8 cellular contexts compared by ENCODE assay signal in the genomic region with DNA sequence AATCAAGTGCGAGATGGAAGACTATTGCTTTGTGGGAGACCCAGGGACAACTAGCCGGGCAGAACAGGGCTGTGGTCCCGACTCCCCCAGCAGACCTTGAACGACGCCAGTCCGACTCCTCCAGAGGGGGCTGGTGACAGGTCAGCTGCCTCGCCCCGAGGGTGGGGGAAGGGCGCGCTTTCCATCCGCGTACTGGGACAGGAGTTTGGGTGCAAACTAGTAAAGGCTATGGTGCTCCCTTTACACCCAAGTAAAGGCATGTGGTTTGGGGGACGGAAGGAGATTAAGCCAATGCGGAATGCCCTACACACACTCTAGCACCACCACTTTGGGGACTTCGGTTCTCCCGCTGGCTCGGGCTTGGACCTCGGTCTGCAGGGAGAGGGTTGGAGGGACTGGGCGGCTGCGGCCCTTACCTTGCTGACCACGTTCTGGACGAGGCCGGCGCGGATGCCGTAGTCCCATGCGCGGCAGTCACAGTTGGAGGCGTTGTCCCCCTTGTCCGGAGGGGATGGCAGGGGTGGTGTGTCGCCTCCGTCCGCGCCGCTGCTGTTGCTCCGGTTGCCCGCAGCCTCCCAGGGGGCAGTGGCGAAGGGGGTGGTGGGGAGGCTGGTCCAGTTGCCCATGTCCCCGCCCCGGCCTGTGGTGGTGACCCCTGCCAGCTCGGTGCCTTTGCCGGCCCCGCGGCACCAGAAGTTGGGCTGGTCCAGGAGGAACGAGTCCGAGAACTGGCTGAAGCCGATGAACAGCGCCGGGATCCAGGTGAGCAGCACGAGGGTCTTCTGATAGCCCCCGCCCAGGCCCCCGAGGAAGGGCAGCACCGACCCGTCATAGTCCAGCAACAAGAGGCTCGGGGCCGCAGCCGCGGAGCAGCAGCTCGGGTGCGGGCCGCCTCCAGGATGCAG.
DNase-seq lines count a peak whose midpoint lies in the region; ATAC-seq and TF ChIP-seq lines count a peak whose summit lies in the region.

No MANE protein-coding gene starts in this region.

- peak; percentile 49 for DNase-seq in AG20443 (ENCODE audit: low spot score)
- DNase-seq in anterior cingulate cortex (lab: John Stamatoyannopoulos, UW), result peak in 44 of 58 donors; percentile 8 to 69 (median 39)
- peak; percentile 27 for DNase-seq in iPS-NIHi11 (ENCODE audit: low spot score)
- peak; percentile 8 for DNase-seq in stimulated activated CD4-positive, alpha-beta T cell treated with anti-CD3 and anti-CD28 coated beads, Interleukin-4, amount 100 ng/mL, for 24 hours
- DNase-seq in GF-D8 (lab: John Stamatoyannopoulos, UW), result no peak
- no peak for DNase-seq in cortex of kidney (lab: John Stamatoyannopoulos, UW)

- peaks cover 6% of the 10 kb centered on the region; the same call in 1 of the 2 replicates for H3K4me1 ChIP-seq in HEK293 (ENCODE audit: control insufficient read depth, insufficient read depth, low read length)

- no peak for ATAC-seq in HG02981 (IDR thresholded peaks at IDR 0.05; ENCODE audit: unreplicated experiment)

- no peaks in the 10 kb centered on the region for H3K9me3 ChIP-seq in HEK293 (ENCODE audit: control insufficient read depth, insufficient read depth, low read depth, low read length)

- H3K27ac ChIP-seq in HEK293 (ENCODE audit: extremely low read depth, low read depth, low read length), result peak overlapping the region; percentile 88; the same call in 1 of the 2 replicates

- peak overlapping the region; percentile 86 for H3K4me3 ChIP-seq in HEK293 (ENCODE audit: low read depth, low read length)

- CTCF ChIA-PET in HEK293 (lab: Yijun Ruan, JAX), result interaction anchor here (0.8 to 2.8 kb wide), 9 partner anchors 9 to 558 kb away, joined by 3 to 11 read pairs (median 5); no protein-coding TSS in a partner anchor

- peak; percentile 77 for TF ChIP-seq CTCF in HEK293 (tag by site-specific recombination; IDR thresholded peaks at IDR 0.05)

- H3K36me3 ChIP-seq in HEK293 (ENCODE audit: control insufficient read depth in 2 of 2, insufficient read depth in 1 of 2, low read length in 2 of 2), result no peaks in the 10 kb centered on the region; a peak in 1 of 3 replicates

- POLR2A ChIA-PET in HEK293 (lab: Yijun Ruan, JAX), result interaction anchor here (0.9 to 2.3 kb wide), 4 partner anchors 12 to 73 kb away, joined by 3 to 14 read pairs (median 6); no protein-coding TSS in a partner anchor

TF ChIP-seq in HEK293, 187 proteins besides CTCF, POLR2A, EP300 and RAD21 (continues in another document):
- TF ChIP-seq ZIC2 (tag by site-specific recombination; IDR thresholded peaks at IDR 0.05), result peak; percentile 44
- TF ChIP-seq, protein P1, sequence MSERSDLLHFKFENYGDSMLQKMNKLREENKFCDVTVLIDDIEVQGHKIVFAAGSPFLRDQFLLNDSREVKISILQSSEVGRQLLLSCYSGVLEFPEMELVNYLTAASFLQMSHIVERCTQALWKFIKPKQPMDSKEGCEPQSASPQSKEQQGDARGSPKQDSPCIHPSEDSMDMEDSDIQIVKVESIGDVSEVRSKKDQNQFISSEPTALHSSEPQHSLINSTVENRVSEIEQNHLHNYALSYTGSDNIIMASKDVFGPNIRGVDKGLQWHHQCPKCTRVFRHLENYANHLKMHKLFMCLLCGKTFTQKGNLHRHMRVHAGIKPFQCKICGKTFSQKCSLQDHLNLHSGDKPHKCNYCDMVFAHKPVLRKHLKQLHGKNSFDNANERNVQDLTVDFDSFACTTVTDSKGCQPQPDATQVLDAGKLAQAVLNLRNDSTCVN (tag by site-specific recombination; optimal IDR thresholded peaks at IDR 0.05), result peak; percentile 66
- TF ChIP-seq ZEB2 (tag by site-specific recombination; IDR thresholded peaks at IDR 0.05), result peak; percentile 63; the same call in 1 of the 2 replicates
- TF ChIP-seq ZNF202 (tag by site-specific recombination; IDR thresholded peaks at IDR 0.05; ENCODE audit: borderline replicate concordance), result no peak
- TF ChIP-seq BCL11B (tag by site-specific recombination; IDR thresholded peaks at IDR 0.05; ENCODE audit: low read depth), result 0 out of 2 replicates have a peak, but pooled peaks have one; percentile 24
- TF ChIP-seq, protein P2, sequence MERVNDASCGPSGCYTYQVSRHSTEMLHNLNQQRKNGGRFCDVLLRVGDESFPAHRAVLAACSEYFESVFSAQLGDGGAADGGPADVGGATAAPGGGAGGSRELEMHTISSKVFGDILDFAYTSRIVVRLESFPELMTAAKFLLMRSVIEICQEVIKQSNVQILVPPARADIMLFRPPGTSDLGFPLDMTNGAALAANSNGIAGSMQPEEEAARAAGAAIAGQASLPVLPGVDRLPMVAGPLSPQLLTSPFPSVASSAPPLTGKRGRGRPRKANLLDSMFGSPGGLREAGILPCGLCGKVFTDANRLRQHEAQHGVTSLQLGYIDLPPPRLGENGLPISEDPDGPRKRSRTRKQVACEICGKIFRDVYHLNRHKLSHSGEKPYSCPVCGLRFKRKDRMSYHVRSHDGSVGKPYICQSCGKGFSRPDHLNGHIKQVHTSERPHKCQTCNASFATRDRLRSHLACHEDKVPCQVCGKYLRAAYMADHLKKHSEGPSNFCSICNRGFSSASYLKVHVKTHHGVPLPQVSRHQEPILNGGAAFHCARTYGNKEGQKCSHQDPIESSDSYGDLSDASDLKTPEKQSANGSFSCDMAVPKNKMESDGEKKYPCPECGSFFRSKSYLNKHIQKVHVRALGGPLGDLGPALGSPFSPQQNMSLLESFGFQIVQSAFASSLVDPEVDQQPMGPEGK (tag by site-specific recombination; IDR thresholded peaks at IDR 0.05), result peak; percentile 46; the same call in 1 of the 2 replicates
- TF ChIP-seq, protein P3, sequence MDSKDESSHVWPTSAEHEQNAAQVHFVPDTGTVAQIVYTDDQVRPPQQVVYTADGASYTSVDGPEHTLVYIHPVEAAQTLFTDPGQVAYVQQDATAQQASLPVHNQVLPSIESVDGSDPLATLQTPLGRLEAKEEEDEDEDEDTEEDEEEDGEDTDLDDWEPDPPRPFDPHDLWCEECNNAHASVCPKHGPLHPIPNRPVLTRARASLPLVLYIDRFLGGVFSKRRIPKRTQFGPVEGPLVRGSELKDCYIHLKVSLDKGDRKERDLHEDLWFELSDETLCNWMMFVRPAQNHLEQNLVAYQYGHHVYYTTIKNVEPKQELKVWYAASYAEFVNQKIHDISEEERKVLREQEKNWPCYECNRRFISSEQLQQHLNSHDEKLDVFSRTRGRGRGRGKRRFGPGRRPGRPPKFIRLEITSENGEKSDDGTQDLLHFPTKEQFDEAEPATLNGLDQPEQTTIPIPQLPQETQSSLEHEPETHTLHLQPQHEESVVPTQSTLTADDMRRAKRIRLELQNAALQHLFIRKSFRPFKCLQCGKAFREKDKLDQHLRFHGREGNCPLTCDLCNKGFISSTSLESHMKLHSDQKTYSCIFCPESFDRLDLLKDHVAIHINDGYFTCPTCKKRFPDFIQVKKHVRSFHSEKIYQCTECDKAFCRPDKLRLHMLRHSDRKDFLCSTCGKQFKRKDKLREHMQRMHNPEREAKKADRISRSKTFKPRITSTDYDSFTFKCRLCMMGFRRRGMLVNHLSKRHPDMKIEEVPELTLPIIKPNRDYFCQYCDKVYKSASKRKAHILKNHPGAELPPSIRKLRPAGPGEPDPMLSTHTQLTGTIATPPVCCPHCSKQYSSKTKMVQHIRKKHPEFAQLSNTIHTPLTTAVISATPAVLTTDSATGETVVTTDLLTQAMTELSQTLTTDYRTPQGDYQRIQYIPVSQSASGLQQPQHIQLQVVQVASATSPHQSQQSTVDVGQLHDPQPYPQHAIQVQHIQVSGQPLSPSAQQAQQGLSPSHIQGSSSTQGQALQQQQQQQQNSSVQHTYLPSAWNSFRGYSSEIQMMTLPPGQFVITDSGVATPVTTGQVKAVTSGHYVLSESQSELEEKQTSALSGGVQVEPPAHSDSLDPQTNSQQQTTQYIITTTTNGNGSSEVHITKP (tag by site-specific recombination; IDR thresholded peaks at IDR 0.05), result peak; percentile 85
- TF ChIP-seq ZXDB (tag by site-specific recombination; IDR thresholded peaks at IDR 0.05), result peak; percentile 52; the same call in 1 of the 2 replicates
- no peak for TF ChIP-seq ZNF433 (tag by site-specific recombination; IDR thresholded peaks at IDR 0.05; ENCODE audit: low read depth)
- TF ChIP-seq ZNF600 (tag by site-specific recombination; IDR thresholded peaks at IDR 0.05), result peak; percentile 94
- peak; percentile 52 for TF ChIP-seq ZNF341 (tag by site-specific recombination; IDR thresholded peaks at IDR 0.05; ENCODE audit: low read depth)
- peak; percentile 37; the same call in 1 of the 2 replicates for TF ChIP-seq SP3 (tag by site-specific recombination; IDR thresholded peaks at IDR 0.05)
- 0 out of 2 replicates have a peak, but pooled peaks have one; percentile 2 for TF ChIP-seq ZBTB21 (tag by site-specific recombination; IDR thresholded peaks at IDR 0.05)
- TF ChIP-seq GLIS2 (tag by site-specific recombination; IDR thresholded peaks at IDR 0.05), result peak; percentile 89
- peak; percentile 63; the same call in 1 of the 2 replicates for TF ChIP-seq ZBTB8A (tag by site-specific recombination; IDR thresholded peaks at IDR 0.05)
- peak; percentile 49; the same call in 1 of the 2 replicates for TF ChIP-seq ZBTB48 (tag by site-specific recombination; IDR thresholded peaks at IDR 0.05)
- no peak for TF ChIP-seq ZNF776 (tag by site-specific recombination; IDR thresholded peaks at IDR 0.05; ENCODE audit: borderline replicate concordance)
- peak; percentile 19 for TF ChIP-seq SP2 (tag by site-specific recombination; IDR thresholded peaks at IDR 0.05)
- TF ChIP-seq ZNF19 (tag by site-specific recombination; IDR thresholded peaks at IDR 0.05; ENCODE audit: low read depth), result no peak
- TF ChIP-seq ZNF335 (tag by site-specific recombination; conservative IDR thresholded peaks at IDR 0.05), result peak; percentile 59
- TF ChIP-seq ZNF792 (tag by site-specific recombination; IDR thresholded peaks at IDR 0.05), result no peak
- TF ChIP-seq TRIM28 (IDR thresholded peaks at IDR 0.05; ENCODE audit: borderline replicate concordance, low read length), result 0 out of 2 replicates have a peak, but pooled peaks have one; percentile 56
- 0 out of 2 replicates have a peak, but pooled peaks have one; percentile 67 for TF ChIP-seq BCL11A (tag by site-specific recombination; IDR thresholded peaks at IDR 0.05; ENCODE audit: low read depth)
- 0 out of 2 replicates have a peak, but pooled peaks have one; percentile 19 for TF ChIP-seq ZNF423 (tag by site-specific recombination; IDR thresholded peaks at IDR 0.05)
- TF ChIP-seq GLIS1 (tag by site-specific recombination; IDR thresholded peaks at IDR 0.05), result peak; percentile 36
- TF ChIP-seq ZNF416 (tag by site-specific recombination; IDR thresholded peaks at IDR 0.05), result 0 out of 2 replicates have a peak, but pooled peaks have one; percentile 17
- TF ChIP-seq ZBTB20 (tag by site-specific recombination; IDR thresholded peaks at IDR 0.05), result peak; percentile 59; the same call in 1 of the 2 replicates

Comparison
In these comparisons a context has a peak if more than half of its experiments do, and no peak if none do; other contexts are left out.
1. DNase-seq: peak in AG20443 (single experiment), anterior cingulate cortex (44 of 58), iPS-NIHi11 (single experiment) and stimulated activated CD4-positive, alpha-beta T cell treated with anti-CD3 and anti-CD28 coated beads, Interleukin-4, amount 100 ng/mL, for 24 hours (single experiment); none in GF-D8 (single experiment) and cortex of kidney (single experiment).